1 cellular context compared by ENCODE assay signal in the genomic region with DNA sequence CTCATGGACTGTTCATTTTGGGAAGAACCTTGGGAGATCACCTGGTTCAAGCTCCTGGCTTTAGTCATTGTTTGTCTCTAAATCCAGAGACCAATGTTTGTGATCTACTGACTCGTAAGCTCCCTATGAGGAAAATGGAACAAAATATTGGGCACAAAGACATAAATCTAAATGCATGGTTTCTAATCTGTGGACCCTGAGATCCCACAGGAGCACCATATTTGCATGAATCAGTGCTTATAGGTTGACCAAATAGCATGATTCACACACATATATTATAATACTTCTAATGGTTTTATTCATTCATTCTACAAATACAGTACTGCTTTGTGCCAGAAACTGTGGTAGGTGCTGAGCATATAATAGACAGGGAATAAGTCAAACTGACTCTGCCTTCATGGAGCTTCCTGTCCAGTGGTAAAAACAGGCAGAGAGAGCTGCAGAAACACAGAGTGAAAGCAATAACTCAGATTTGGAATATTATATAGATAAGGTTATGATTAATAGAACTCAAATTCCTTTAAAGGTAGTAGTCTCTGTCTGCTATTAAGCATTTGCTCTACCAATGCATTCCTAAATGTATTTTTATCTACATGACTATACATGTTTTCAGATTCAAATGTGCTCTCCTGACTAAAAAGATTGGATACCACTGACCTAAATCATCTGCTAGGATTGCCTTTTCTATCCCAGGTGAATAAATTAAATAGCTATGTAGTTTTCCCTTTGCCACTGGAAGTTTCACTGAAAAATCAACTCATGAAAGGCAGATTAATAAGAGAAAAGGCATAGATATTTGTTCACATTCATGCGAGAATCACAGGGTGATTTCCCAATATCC.
TF ChIP-seq lines count a peak whose summit lies in the region.

No MANE protein-coding gene starts in this region.

TF ChIP-seq in WTC11, 78 proteins besides CTCF, POLR2A, EP300 and RAD21:
- TF ChIP-seq, protein P1, sequence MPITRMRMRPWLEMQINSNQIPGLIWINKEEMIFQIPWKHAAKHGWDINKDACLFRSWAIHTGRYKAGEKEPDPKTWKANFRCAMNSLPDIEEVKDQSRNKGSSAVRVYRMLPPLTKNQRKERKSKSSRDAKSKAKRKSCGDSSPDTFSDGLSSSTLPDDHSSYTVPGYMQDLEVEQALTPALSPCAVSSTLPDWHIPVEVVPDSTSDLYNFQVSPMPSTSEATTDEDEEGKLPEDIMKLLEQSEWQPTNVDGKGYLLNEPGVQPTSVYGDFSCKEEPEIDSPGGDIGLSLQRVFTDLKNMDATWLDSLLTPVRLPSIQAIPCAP (CRISPR knock-in tag; IDR thresholded peaks at IDR 0.05): no peak
- TF ChIP-seq EMX1 (CRISPR knock-in tag; IDR thresholded peaks at IDR 0.05) (no peak), FOXJ3 (CRISPR knock-in tag; IDR thresholded peaks at IDR 0.05; ENCODE audit: borderline replicate concordance) (no peak), SOX15 (CRISPR knock-in tag; IDR thresholded peaks at IDR 0.05) (no peak), SMAD4 (CRISPR knock-in tag; IDR thresholded peaks at IDR 0.05) (no peak), CREB1 (CRISPR knock-in tag; IDR thresholded peaks at IDR 0.05) (no peak), IRF2 (CRISPR knock-in tag; IDR thresholded peaks at IDR 0.05; ENCODE audit: borderline replicate concordance, low read depth) (no peak), NFE2L1 (CRISPR knock-in tag; IDR thresholded peaks at IDR 0.05) (no peak)
- TF ChIP-seq, protein P2, sequence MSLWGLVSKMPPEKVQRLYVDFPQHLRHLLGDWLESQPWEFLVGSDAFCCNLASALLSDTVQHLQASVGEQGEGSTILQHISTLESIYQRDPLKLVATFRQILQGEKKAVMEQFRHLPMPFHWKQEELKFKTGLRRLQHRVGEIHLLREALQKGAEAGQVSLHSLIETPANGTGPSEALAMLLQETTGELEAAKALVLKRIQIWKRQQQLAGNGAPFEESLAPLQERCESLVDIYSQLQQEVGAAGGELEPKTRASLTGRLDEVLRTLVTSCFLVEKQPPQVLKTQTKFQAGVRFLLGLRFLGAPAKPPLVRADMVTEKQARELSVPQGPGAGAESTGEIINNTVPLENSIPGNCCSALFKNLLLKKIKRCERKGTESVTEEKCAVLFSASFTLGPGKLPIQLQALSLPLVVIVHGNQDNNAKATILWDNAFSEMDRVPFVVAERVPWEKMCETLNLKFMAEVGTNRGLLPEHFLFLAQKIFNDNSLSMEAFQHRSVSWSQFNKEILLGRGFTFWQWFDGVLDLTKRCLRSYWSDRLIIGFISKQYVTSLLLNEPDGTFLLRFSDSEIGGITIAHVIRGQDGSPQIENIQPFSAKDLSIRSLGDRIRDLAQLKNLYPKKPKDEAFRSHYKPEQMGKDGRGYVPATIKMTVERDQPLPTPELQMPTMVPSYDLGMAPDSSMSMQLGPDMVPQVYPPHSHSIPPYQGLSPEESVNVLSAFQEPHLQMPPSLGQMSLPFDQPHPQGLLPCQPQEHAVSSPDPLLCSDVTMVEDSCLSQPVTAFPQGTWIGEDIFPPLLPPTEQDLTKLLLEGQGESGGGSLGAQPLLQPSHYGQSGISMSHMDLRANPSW (CRISPR knock-in tag; conservative IDR thresholded peaks at IDR 0.05; ENCODE audit: low read depth): no peak
- TF ChIP-seq, protein P3, sequence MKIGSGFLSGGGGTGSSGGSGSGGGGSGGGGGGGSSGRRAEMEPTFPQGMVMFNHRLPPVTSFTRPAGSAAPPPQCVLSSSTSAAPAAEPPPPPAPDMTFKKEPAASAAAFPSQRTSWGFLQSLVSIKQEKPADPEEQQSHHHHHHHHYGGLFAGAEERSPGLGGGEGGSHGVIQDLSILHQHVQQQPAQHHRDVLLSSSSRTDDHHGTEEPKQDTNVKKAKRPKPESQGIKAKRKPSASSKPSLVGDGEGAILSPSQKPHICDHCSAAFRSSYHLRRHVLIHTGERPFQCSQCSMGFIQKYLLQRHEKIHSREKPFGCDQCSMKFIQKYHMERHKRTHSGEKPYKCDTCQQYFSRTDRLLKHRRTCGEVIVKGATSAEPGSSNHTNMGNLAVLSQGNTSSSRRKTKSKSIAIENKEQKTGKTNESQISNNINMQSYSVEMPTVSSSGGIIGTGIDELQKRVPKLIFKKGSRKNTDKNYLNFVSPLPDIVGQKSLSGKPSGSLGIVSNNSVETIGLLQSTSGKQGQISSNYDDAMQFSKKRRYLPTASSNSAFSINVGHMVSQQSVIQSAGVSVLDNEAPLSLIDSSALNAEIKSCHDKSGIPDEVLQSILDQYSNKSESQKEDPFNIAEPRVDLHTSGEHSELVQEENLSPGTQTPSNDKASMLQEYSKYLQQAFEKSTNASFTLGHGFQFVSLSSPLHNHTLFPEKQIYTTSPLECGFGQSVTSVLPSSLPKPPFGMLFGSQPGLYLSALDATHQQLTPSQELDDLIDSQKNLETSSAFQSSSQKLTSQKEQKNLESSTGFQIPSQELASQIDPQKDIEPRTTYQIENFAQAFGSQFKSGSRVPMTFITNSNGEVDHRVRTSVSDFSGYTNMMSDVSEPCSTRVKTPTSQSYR (CRISPR knock-in tag; IDR thresholded peaks at IDR 0.05): no peak
- TF ChIP-seq, protein P4, sequence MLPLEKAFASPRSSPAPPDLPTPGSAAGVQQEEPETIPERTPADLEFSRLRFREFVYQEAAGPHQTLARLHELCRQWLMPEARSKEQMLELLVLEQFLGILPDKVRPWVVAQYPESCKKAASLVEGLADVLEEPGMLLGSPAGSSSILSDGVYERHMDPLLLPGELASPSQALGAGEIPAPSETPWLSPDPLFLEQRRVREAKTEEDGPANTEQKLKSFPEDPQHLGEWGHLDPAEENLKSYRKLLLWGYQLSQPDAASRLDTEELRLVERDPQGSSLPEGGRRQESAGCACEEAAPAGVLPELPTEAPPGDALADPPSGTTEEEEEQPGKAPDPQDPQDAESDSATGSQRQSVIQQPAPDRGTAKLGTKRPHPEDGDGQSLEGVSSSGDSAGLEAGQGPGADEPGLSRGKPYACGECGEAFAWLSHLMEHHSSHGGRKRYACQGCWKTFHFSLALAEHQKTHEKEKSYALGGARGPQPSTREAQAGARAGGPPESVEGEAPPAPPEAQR (CRISPR knock-in tag; IDR thresholded peaks at IDR 0.05): no peak
- TF ChIP-seq, protein P5, sequence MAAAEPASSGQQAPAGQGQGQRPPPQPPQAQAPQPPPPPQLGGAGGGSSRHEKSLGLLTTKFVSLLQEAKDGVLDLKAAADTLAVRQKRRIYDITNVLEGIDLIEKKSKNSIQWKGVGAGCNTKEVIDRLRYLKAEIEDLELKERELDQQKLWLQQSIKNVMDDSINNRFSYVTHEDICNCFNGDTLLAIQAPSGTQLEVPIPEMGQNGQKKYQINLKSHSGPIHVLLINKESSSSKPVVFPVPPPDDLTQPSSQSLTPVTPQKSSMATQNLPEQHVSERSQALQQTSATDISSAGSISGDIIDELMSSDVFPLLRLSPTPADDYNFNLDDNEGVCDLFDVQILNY (CRISPR knock-in tag; IDR thresholded peaks at IDR 0.05): no peak
